Comparison of ENCODE assay signal across 1 cellular context in the genomic region with DNA sequence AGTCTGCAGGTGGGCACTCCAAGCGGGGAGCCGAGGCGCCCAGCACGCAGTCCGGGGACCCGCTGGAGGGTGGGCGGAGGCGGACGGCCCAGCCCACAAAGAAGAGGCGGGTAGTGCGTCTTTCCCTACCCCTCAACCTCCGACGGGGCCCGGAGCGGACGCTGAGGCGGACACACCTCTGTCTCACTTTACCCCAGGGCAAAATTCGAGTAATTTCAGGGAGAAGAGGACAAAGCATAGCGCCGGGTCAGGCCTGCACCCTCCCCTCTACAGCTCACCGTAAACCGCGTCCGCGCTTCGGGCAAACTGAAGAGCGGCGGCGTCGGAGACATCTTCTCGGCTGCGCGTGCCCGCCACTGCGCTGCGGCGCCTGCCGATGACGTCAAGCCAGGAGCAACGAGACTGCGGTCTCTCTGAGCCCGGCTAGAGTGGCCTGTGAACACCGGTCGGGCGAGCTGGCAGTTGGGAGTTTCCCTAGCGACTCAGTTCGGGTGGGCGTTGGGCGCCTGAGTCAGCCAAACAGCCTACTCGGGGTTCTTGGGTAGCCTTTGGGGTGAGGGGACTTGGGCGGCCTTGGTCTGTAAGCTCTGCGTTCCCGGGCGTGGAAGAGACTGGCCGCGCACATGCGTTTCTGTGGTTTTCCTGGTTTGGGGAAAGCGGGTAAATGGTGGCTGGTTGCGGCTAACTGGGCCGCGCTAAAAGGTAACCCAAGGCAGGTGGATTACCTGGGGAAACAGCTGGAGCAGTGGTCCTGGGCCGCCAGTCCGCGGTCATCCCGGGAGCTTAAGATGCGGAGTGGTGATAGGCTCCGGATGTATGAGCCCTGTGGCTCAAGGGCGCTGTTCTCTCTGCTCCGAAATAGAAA.
TF ChIP-seq lines count a peak whose summit lies in the region.

A gene with protein sequence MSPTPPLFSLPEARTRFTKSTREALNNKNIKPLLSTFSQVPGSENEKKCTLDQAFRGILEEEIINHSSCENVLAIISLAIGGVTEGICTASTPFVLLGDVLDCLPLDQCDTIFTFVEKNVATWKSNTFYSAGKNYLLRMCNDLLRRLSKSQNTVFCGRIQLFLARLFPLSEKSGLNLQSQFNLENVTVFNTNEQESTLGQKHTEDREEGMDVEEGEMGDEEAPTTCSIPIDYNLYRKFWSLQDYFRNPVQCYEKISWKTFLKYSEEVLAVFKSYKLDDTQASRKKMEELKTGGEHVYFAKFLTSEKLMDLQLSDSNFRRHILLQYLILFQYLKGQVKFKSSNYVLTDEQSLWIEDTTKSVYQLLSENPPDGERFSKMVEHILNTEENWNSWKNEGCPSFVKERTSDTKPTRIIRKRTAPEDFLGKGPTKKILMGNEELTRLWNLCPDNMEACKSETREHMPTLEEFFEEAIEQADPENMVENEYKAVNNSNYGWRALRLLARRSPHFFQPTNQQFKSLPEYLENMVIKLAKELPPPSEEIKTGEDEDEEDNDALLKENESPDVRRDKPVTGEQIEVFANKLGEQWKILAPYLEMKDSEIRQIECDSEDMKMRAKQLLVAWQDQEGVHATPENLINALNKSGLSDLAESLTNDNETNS (minus strand): TSS at position 360 of the 865 bp plus-strand sequence. CDS start 28 bp downstream, at position 332.

TF ChIP-seq in HEK293, 187 proteins besides CTCF, POLR2A, EP300 and RAD21 (continued from another document and continues in another):
- TF ChIP-seq KLF8 (tag by site-specific recombination; IDR thresholded peaks at IDR 0.05): peak; percentile 65; the same call in 1 of the 2 replicates
- peak; percentile 38; the same call in 1 of the 2 replicates for TF ChIP-seq ZNF596 (tag by site-specific recombination; IDR thresholded peaks at IDR 0.05)
- peak; percentile 62 for TF ChIP-seq HIC1 (tag by site-specific recombination; IDR thresholded peaks at IDR 0.05)
- TF ChIP-seq, protein P1, sequence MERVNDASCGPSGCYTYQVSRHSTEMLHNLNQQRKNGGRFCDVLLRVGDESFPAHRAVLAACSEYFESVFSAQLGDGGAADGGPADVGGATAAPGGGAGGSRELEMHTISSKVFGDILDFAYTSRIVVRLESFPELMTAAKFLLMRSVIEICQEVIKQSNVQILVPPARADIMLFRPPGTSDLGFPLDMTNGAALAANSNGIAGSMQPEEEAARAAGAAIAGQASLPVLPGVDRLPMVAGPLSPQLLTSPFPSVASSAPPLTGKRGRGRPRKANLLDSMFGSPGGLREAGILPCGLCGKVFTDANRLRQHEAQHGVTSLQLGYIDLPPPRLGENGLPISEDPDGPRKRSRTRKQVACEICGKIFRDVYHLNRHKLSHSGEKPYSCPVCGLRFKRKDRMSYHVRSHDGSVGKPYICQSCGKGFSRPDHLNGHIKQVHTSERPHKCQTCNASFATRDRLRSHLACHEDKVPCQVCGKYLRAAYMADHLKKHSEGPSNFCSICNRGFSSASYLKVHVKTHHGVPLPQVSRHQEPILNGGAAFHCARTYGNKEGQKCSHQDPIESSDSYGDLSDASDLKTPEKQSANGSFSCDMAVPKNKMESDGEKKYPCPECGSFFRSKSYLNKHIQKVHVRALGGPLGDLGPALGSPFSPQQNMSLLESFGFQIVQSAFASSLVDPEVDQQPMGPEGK (tag by site-specific recombination; IDR thresholded peaks at IDR 0.05): peak; percentile 58
- TF ChIP-seq OVOL3 (tag by site-specific recombination; IDR thresholded peaks at IDR 0.05): peak; percentile 39; the same call in 1 of the 2 replicates
- peak; percentile 97 for TF ChIP-seq ZNF335 (tag by site-specific recombination; conservative IDR thresholded peaks at IDR 0.05)
- TF ChIP-seq ZNF391 (tag by site-specific recombination; IDR thresholded peaks at IDR 0.05; ENCODE audit: borderline replicate concordance, low read depth): peak; percentile 79; the same call in 1 of the 2 replicates
- TF ChIP-seq ZNF501 (tag by site-specific recombination; IDR thresholded peaks at IDR 0.05): peak; percentile 91
- TF ChIP-seq OSR2 (tag by site-specific recombination; IDR thresholded peaks at IDR 0.05): no peak
- TF ChIP-seq ZFP69B (tag by site-specific recombination; IDR thresholded peaks at IDR 0.05): peak; percentile 37; the same call in 1 of the 2 replicates
- TF ChIP-seq, protein P2, sequence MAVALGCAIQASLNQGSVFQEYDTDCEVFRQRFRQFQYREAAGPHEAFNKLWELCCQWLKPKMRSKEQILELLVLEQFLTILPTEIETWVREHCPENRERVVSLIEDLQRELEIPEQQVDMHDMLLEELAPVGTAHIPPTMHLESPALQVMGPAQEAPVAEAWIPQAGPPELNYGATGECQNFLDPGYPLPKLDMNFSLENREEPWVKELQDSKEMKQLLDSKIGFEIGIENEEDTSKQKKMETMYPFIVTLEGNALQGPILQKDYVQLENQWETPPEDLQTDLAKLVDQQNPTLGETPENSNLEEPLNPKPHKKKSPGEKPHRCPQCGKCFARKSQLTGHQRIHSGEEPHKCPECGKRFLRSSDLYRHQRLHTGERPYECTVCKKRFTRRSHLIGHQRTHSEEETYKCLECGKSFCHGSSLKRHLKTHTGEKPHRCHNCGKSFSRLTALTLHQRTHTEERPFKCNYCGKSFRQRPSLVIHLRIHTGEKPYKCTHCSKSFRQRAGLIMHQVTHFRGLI (tag by site-specific recombination; IDR thresholded peaks at IDR 0.05): peak; percentile 94
- TF ChIP-seq ZNF555 (tag by site-specific recombination; conservative IDR thresholded peaks at IDR 0.05): no peak
- no peak for TF ChIP-seq ZNF302 (tag by site-specific recombination; IDR thresholded peaks at IDR 0.05; ENCODE audit: low read depth)
- TF ChIP-seq KLF10 (tag by site-specific recombination; IDR thresholded peaks at IDR 0.05): peak; percentile 47; the same call in 1 of the 2 replicates
- no peak for TF ChIP-seq ZNF140 (tag by site-specific recombination; IDR thresholded peaks at IDR 0.05)
- TF ChIP-seq ZNF610 (tag by site-specific recombination; IDR thresholded peaks at IDR 0.05; ENCODE audit: borderline replicate concordance): peak; percentile 93
- TF ChIP-seq, protein P3, sequence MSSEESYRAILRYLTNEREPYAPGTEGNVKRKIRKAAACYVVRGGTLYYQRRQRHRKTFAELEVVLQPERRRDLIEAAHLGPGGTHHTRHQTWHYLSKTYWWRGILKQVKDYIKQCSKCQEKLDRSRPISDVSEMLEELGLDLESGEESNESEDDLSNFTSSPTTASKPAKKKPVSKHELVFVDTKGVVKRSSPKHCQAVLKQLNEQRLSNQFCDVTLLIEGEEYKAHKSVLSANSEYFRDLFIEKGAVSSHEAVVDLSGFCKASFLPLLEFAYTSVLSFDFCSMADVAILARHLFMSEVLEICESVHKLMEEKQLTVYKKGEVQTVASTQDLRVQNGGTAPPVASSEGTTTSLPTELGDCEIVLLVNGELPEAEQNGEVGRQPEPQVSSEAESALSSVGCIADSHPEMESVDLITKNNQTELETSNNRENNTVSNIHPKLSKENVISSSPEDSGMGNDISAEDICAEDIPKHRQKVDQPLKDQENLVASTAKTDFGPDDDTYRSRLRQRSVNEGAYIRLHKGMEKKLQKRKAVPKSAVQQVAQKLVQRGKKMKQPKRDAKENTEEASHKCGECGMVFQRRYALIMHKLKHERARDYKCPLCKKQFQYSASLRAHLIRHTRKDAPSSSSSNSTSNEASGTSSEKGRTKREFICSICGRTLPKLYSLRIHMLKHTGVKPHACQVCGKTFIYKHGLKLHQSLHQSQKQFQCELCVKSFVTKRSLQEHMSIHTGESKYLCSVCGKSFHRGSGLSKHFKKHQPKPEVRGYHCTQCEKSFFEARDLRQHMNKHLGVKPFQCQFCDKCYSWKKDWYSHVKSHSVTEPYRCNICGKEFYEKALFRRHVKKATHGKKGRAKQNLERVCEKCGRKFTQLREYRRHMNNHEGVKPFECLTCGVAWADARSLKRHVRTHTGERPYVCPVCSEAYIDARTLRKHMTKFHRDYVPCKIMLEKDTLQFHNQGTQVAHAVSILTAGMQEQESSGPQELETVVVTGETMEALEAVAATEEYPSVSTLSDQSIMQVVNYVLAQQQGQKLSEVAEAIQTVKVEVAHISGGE (tag by site-specific recombination; conservative IDR thresholded peaks at IDR 0.05; ENCODE audit: low read depth): peak; percentile 52
- peak; percentile 84 for TF ChIP-seq ZNF639 (tag by site-specific recombination; IDR thresholded peaks at IDR 0.05)
- peak; percentile 54; the same call in 1 of the 2 replicates for TF ChIP-seq ZIC2 (tag by site-specific recombination; IDR thresholded peaks at IDR 0.05)
- TF ChIP-seq ZFHX2 (tag by site-specific recombination; conservative IDR thresholded peaks at IDR 0.05): peak; percentile 83
- no peak for TF ChIP-seq ZNF133 (tag by site-specific recombination; IDR thresholded peaks at IDR 0.05)
- peak; percentile 82 for TF ChIP-seq ZBTB21 (tag by site-specific recombination; IDR thresholded peaks at IDR 0.05)
- TF ChIP-seq ZNF23 (tag by site-specific recombination; IDR thresholded peaks at IDR 0.05; ENCODE audit: borderline replicate concordance): no peak
- no peak for TF ChIP-seq ZNF223 (tag by site-specific recombination; IDR thresholded peaks at IDR 0.05)
- no peak; the same call in 1 of the 2 replicates for TF ChIP-seq ZNF623 (tag by site-specific recombination; IDR thresholded peaks at IDR 0.05)
- no peak for TF ChIP-seq ZNF202 (tag by site-specific recombination; IDR thresholded peaks at IDR 0.05; ENCODE audit: borderline replicate concordance)
- no peak for TF ChIP-seq MZF1 (tag by site-specific recombination; IDR thresholded peaks at IDR 0.05; ENCODE audit: borderline replicate concordance)
- no peak for TF ChIP-seq WT1 (tag by site-specific recombination; IDR thresholded peaks at IDR 0.05)
- TF ChIP-seq ZNF354C (tag by site-specific recombination; IDR thresholded peaks at IDR 0.05; ENCODE audit: borderline replicate concordance, low read depth): no peak
- no peak for TF ChIP-seq ZNF701 (tag by site-specific recombination; IDR thresholded peaks at IDR 0.05)
- peak; percentile 85 for TF ChIP-seq YY1 (tag by site-specific recombination; IDR thresholded peaks at IDR 0.05)
- TF ChIP-seq ZNF521 (tag by site-specific recombination; IDR thresholded peaks at IDR 0.05): no peak
- TF ChIP-seq ZBTB7A (tag by site-specific recombination; IDR thresholded peaks at IDR 0.05; ENCODE audit: low read depth): 0 out of 2 replicates have a peak, but pooled peaks have one; percentile 14
- TF ChIP-seq FEZF1 (tag by site-specific recombination; IDR thresholded peaks at IDR 0.05): no peak
- TF ChIP-seq ZBTB1 (tag by site-specific recombination; IDR thresholded peaks at IDR 0.05): no peak
- no peak for TF ChIP-seq TSHZ1 (tag by site-specific recombination; IDR thresholded peaks at IDR 0.05; ENCODE audit: borderline replicate concordance)
